ENCODE assay signal across 31 cellular contexts in the genomic region with DNA sequence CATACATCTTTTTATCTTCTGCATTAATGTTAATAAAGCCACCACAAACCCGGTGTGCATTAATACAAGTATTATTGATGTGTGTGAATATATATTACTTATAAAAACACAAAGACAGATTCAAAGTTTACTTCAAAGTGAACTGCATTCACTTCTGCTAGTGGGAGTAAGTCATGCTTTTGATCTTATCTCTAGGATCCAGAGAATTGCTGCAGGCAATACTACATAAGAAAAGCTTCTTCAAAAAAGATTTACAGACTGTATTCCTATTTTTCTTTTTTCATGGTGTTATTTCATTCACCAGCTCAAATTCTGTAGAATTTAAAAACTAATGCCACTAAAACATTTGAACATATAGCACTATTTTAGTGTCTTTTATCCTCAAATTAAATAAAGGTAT.
A peak's percentile ranks its signal among the peaks of the same experiment; 100 is the strongest.
DNase-seq lines count a peak whose midpoint lies in the region; ATAC-seq, FAIRE-seq and TF ChIP-seq lines count a peak whose summit lies in the region.
"Had no signal": no experiment of that assay in that cellular context is flagged by ENCODE, and none has a peak within 500 bp of the region (broad histone marks: within the 10 kb centered on the region; RNA-seq: fewer than 3 reads in every experiment).

No MANE protein-coding gene starts in this region.

- H3K27me3 Mint-ChIP-seq in HFFc6 (ENCODE audit: insufficient read depth): no peaks in the 10 kb centered on the region
- H3K27me3 Mint-ChIP-seq: CD4-positive, alpha-beta T cell had no signal

- no peak for FAIRE-seq in HTR-8/SVneo (lab: Jason Lieb, UNC)
- FAIRE-seq: A204.1, GM12891, GM19239 had no signal

- H3K4me3 ChIP-seq in SK-N-MC: no peak overlapping the region
- H3K4me3 ChIP-seq: BLaER1 treated with 17β-estradiol and CSF1 and Interleukin-3, amounts not matched to agents 10 nM and 100 nM had no signal

- no peaks in the 10 kb centered on the region for H3K9me3 ChIP-seq in SK-N-MC (ENCODE audit: low read depth, low read length)
- H3K9me3 ChIP-seq: SK-N-SH had no signal

- H3K4me3 Mint-ChIP-seq in HFFc6: no peak overlapping the region
- H3K4me3 Mint-ChIP-seq: CD4-positive, alpha-beta T cell had no signal

- peak overlapping the region; percentile 38; the same call in 1 of the 2 replicates for H3K27ac Mint-ChIP-seq in HFFc6
- H3K27ac Mint-ChIP-seq: CD4-positive, alpha-beta T cell had no signal

- no peaks in the 10 kb centered on the region for H3K36me3 ChIP-seq in SK-N-MC (ENCODE audit: insufficient read depth, low read length)
- H3K36me3 ChIP-seq: BLaER1 treated with 17β-estradiol and CSF1 and Interleukin-3, amounts not matched to agents 10 nM and 100 nM had no signal

- H3K4me1 Mint-ChIP-seq in HFFc6 (ENCODE audit: low read depth): peaks cover 70% of the 10 kb centered on the region

- ATAC-seq in GM21526 (IDR thresholded peaks at IDR 0.05; ENCODE audit: low FRiP score, unreplicated experiment) (no peak), HG03571 (IDR thresholded peaks at IDR 0.05; ENCODE audit: unreplicated experiment) (no peak)

- peaks cover 7% of the 10 kb centered on the region for H3K9me3 Mint-ChIP-seq in HFFc6
- H3K9me3 Mint-ChIP-seq: CD4-positive, alpha-beta T cell had no signal

- DNase-seq in EH (ENCODE audit: low read depth) (peak; percentile 44), HFFc6 (peak; percentile 29), SK-N-MC (ENCODE audit: low read depth, low spot score) (peak; percentile 75), dedifferentiated amniotic fluid mesenchymal stem cell (ENCODE audit: extremely low spot score) (peak; percentile 15), SHP77 (lab: John Stamatoyannopoulos, UW) (no peak), HTR-8/SVneo (ENCODE audit: insufficient read length, low spot score) (no peak)
- DNase-seq: AML-193; CD4-positive, alpha-beta T cell; COR-L47; DMS53; GF-D8; H7; IMR-90; KG1; NCI-H1048; NCI-H1417; NCI-H1694; NCI-H2029 treated with DMSO at 0.1 percent for 48 hours; NCI-H446 treated with DMSO at 0.1 percent for 48 hours; NCI-H526; NCI-H82; NK-92 treated with Interleukin-12 subunit alpha and Interleukin-12 subunit beta, amount 100 ng/mL, for 24 hours; SHP77 treated with DMSO at 0.1 percent for 48 hours; SK-N-SH had no signal

- no peak overlapping the region for H3K27ac ChIP-seq in SK-N-MC
- H3K27ac ChIP-seq: BLaER1 treated with 17β-estradiol and CSF1 and Interleukin-3, amounts not matched to agents 10 nM and 100 nM; RWPE1 had no signal

- H3K9ac ChIP-seq in SK-N-MC (ENCODE audit: insufficient read length): no peak overlapping the region
- H3K9ac ChIP-seq: BLaER1 treated with 17β-estradiol and CSF1 and Interleukin-3, amounts not matched to agents 10 nM and 100 nM; SK-N-SH had no signal

- no peak for TF ChIP-seq CTCF in HFFc6 (IDR thresholded peaks at IDR 0.05)

- peaks cover 12% of the 10 kb centered on the region for H3K36me3 Mint-ChIP-seq in HFFc6 (ENCODE audit: low read depth)

Comparison
In these comparisons a context has a peak if more than half of its experiments do, and no peak if none do; other contexts are left out.
1. DNase-seq: peak in EH (single experiment), HFFc6 (single experiment), SK-N-MC (single experiment) and dedifferentiated amniotic fluid mesenchymal stem cell (single experiment); none in SHP77 (0 of 2) and HTR-8/SVneo (single experiment).